In genomic region chr11:83523676-83524075, GRCh38 we compare ENCODE assay signal across 1 cellular context.
TF ChIP-seq lines count a peak whose summit lies in the region.

No MANE protein-coding gene starts in this region.

TF ChIP-seq in HepG2, 621 proteins besides CTCF, POLR2A, EP300 and RAD21 (continued from another document):
- no peak for TF ChIP-seq SNAPC2 (CRISPR knock-in tag; IDR thresholded peaks at IDR 0.05)
